9 cellular contexts compared by ENCODE assay signal in genomic region chr6:46175446-46175845, GRCh38. TPM values are rescaled to one million over a fixed set of nuclear protein-coding genes. Genes with fewer than 3 reads are reported as not detected.
DNase-seq lines count a peak whose midpoint lies in the region; ATAC-seq and TF ChIP-seq lines count a peak whose summit lies in the region.
"Had no signal": no experiment of that assay in that cellular context is flagged by ENCODE, and none has a peak within 500 bp of the region (broad histone marks: within the 10 kb centered on the region; RNA-seq: fewer than 3 reads in every experiment).

No MANE protein-coding gene starts in this region.

- H3K27ac ChIP-seq in heart right ventricle, result no peak overlapping the region

- no peaks in the 10 kb centered on the region for H3K9me3 Mint-ChIP-seq in T-helper 1 cell treated with Interleukin-12 subunit alpha and Interleukin-12 subunit beta and Interleukin-4 antibody, amounts not matched to agents 30 μg/mL and 1 μg/mL, for 36 hours
- H3K9me3 Mint-ChIP-seq in progenitor cell of endocrine pancreas (ENCODE audit: low read depth), result no peaks in the 10 kb centered on the region

- peak overlapping the region; percentile 65 for H3K27ac Mint-ChIP-seq in T-helper 1 cell treated with Interleukin-12 subunit alpha and Interleukin-12 subunit beta and Interleukin-4 antibody, amounts not matched to agents 30 μg/mL and 1 μg/mL, for 36 hours
- H3K27ac Mint-ChIP-seq in progenitor cell of endocrine pancreas, result no peak overlapping the region

- H3K4me3 Mint-ChIP-seq in T-helper 1 cell treated with Interleukin-12 subunit alpha and Interleukin-12 subunit beta and Interleukin-4 antibody, amounts not matched to agents 30 μg/mL and 1 μg/mL, for 36 hours, result peak overlapping the region; percentile 41
- no peak overlapping the region for H3K4me3 Mint-ChIP-seq in progenitor cell of endocrine pancreas (ENCODE audit: low read depth)

- WGBS in heart right ventricle, 2 donors, result 89 to 95% methylated on average over 4 of the region's 4 CpGs

- H3K27me3 ChIP-seq in heart right ventricle, result peaks cover 0 to 12% (median 4%) of the 10 kb centered on the region in 7 donors

- intact Hi-C loops in heart right ventricle (cut with DNase I), result no loop called here

- H3K36me3 ChIP-seq in heart right ventricle, result no peaks in the 10 kb centered on the region

- no peaks in the 10 kb centered on the region for H3K9me3 ChIP-seq in heart right ventricle

- H3K4me3 ChIP-seq in GM12865 (ENCODE audit: low read depth, low read length) (no peak overlapping the region), heart right ventricle (no peak overlapping the region)

- H3K4me1 ChIP-seq in heart right ventricle, result peaks cover 0 to 11% (median 3%) of the 10 kb centered on the region in 9 donors

- no peaks in the 10 kb centered on the region for H3K36me3 Mint-ChIP-seq in T-helper 1 cell treated with Interleukin-12 subunit alpha and Interleukin-12 subunit beta and Interleukin-4 antibody, amounts not matched to agents 30 μg/mL and 1 μg/mL, for 36 hours (ENCODE audit: low read depth)
- no peaks in the 10 kb centered on the region for H3K36me3 Mint-ChIP-seq in progenitor cell of endocrine pancreas (ENCODE audit: insufficient read depth)

- ATAC-seq in GM19351 (IDR thresholded peaks at IDR 0.05; ENCODE audit: unreplicated experiment) (peak; percentile 75), HG02970 (IDR thresholded peaks at IDR 0.05; ENCODE audit: low FRiP score, unreplicated experiment) (peak; percentile 61), heart right ventricle (no peak)

- peak; percentile 73 for DNase-seq in GM12865 (ENCODE audit: low read depth)
- DNase-seq in heart right ventricle, result no peak
- DNase-seq in progenitor cell of endocrine pancreas (ENCODE audit: low spot score, unreplicated experiment), result no peak
- DNase-seq in NCI-H2081 (lab: John Stamatoyannopoulos, UW), result no peak
- no peak for DNase-seq in DMS114 treated with DMSO at 0.1 percent for 48 hours (lab: John Stamatoyannopoulos, UW; ENCODE audit: unreplicated experiment)
- DNase-seq: activated CD4-positive, alpha-beta T cell treated with anti-CD3 and anti-CD28 coated beads for 4 hours had no signal

- H3K27me3 Mint-ChIP-seq in T-helper 1 cell treated with Interleukin-12 subunit alpha and Interleukin-12 subunit beta and Interleukin-4 antibody, amounts not matched to agents 30 μg/mL and 1 μg/mL, for 36 hours (ENCODE audit: low read depth), result peaks cover 71% of the 10 kb centered on the region
- H3K27me3 Mint-ChIP-seq in progenitor cell of endocrine pancreas, result peaks cover 8% of the 10 kb centered on the region

- peaks cover 17% of the 10 kb centered on the region for H3K4me1 Mint-ChIP-seq in T-helper 1 cell treated with Interleukin-12 subunit alpha and Interleukin-12 subunit beta and Interleukin-4 antibody, amounts not matched to agents 30 μg/mL and 1 μg/mL, for 36 hours (ENCODE audit: low read depth)
- H3K4me1 Mint-ChIP-seq in progenitor cell of endocrine pancreas (ENCODE audit: low read depth), result peaks cover 4% of the 10 kb centered on the region

- TF ChIP-seq CTCF in GM12865 (IDR thresholded peaks at IDR 0.05; ENCODE audit: insufficient read depth, low read depth, low read length, missing control alignments) (no peak), heart right ventricle (IDR thresholded peaks at IDR 0.05) (no peak), progenitor cell of endocrine pancreas (IDR thresholded peaks at IDR 0.05; ENCODE audit: unreplicated experiment) (no peak)

RNA-seq across cellular contexts. Expression of gene ENPP5, which starts 4.7 kb away (rescaled TPM):
- total RNA-seq in heart right ventricle, result 1 to 10 TPM; 3.0 to 6.0 (median 4.6) TPM
- 1 to 10 TPM; 1.8 to 3.4 TPM for polyA plus RNA-seq in heart right ventricle
- 13.4 and 13.6 TPM in 2 replicates for total RNA-seq in progenitor cell of endocrine pancreas

RNA-seq across cellular contexts. Expression of gene ENPP4, which starts 45.7 kb away (rescaled TPM):
- total RNA-seq in heart right ventricle, result 10 to 100 TPM; 15.1 to 23.8 (median 19.2) TPM
- polyA plus RNA-seq in heart right ventricle, result 10 to 100 TPM in 1 of 2 donors, 1 to 10 TPM in 1; 9.2 to 16.3 TPM
- total RNA-seq in progenitor cell of endocrine pancreas, result 11.5 and 11.9 TPM in 2 replicates

Comparison
In these comparisons a context has a peak if more than half of its experiments do, and no peak if none do; other contexts are left out.
1. ATAC-seq: peak in GM19351 (single experiment) and HG02970 (single experiment); none in heart right ventricle (0 of 8).